22 cellular contexts compared by ENCODE assay signal in genomic region chr6:42735976-42736375, GRCh38. TPM values are rescaled to one million over a fixed set of nuclear protein-coding genes. Genes with fewer than 3 reads are reported as not detected.
DNase-seq lines count a peak whose midpoint lies in the region; ATAC-seq and TF ChIP-seq lines count a peak whose summit lies in the region.
"Had no signal": no experiment of that assay in that cellular context is flagged by ENCODE, and none has a peak within 500 bp of the region (broad histone marks: within the 10 kb centered on the region; RNA-seq: fewer than 3 reads in every experiment).

No MANE protein-coding gene starts in this region.

- H3K4me3 Mint-ChIP-seq in activated naive CD4-positive, alpha-beta T cell treated with anti-CD3 and anti-CD28 coated beads, Interleukin-2, amount 50 U/mL, for 24 hours = no peak overlapping the region
- H3K4me3 Mint-ChIP-seq in T-cell = no peak overlapping the region
- H3K4me3 Mint-ChIP-seq: B cell; CD4-positive, alpha-beta T cell had no signal

- TF ChIP-seq CTCF in GM10266 (IDR thresholded peaks at IDR 0.05; ENCODE audit: control insufficient read depth, insufficient read depth, low read depth, missing control alignments) = no peak

- H3K36me3 Mint-ChIP-seq in activated naive CD4-positive, alpha-beta T cell treated with anti-CD3 and anti-CD28 coated beads, Interleukin-2, amount 50 U/mL, for 24 hours = no peaks in the 10 kb centered on the region
- no peaks in the 10 kb centered on the region for H3K36me3 Mint-ChIP-seq in activated naive CD4-positive, alpha-beta T cell treated with anti-CD3 and anti-CD28 coated beads, Interleukin-2, amount 50 U/mL, for 72 hours
- no peaks in the 10 kb centered on the region for H3K36me3 Mint-ChIP-seq in T-cell

- ATAC-seq in activated naive CD4-positive, alpha-beta T cell treated with anti-CD3 and anti-CD28 coated beads, Interleukin-2, amount 50 U/mL, for 72 hours = no peak
- no peak for ATAC-seq in T-cell (replicated peaks in 1 of 4)

- no peaks in the 10 kb centered on the region for H3K4me1 Mint-ChIP-seq in activated naive CD4-positive, alpha-beta T cell treated with anti-CD3 and anti-CD28 coated beads, Interleukin-2, amount 50 U/mL, for 24 hours
- peaks cover 0 to 2% (median 0%) of the 10 kb centered on the region in 3 donors for H3K4me1 Mint-ChIP-seq in T-cell
- H3K4me1 Mint-ChIP-seq: B cell had no signal

- H3K9me3 Mint-ChIP-seq in activated naive CD4-positive, alpha-beta T cell treated with anti-CD3 and anti-CD28 coated beads, Interleukin-2, amount 50 U/mL, for 24 hours = no peaks in the 10 kb centered on the region
- no peaks in the 10 kb centered on the region for H3K9me3 Mint-ChIP-seq in activated naive CD4-positive, alpha-beta T cell treated with anti-CD3 and anti-CD28 coated beads, Interleukin-2, amount 50 U/mL, for 72 hours
- no peaks in the 10 kb centered on the region for H3K9me3 Mint-ChIP-seq in T-cell

- POLR2A ChIA-PET in T-cell (lab: Charles Lee) = no interaction called here

- peak overlapping the region; percentile 12 for H3K27ac Mint-ChIP-seq in activated naive CD4-positive, alpha-beta T cell treated with anti-CD3 and anti-CD28 coated beads, Interleukin-2, amount 50 U/mL, for 24 hours
- no peak overlapping the region for H3K27ac Mint-ChIP-seq in activated naive CD4-positive, alpha-beta T cell treated with anti-CD3 and anti-CD28 coated beads, Interleukin-2, amount 50 U/mL, for 72 hours
- H3K27ac Mint-ChIP-seq in T-cell = no peak overlapping the region
- H3K27ac Mint-ChIP-seq: B cell; CD4-positive, alpha-beta T cell had no signal

- no peaks in the 10 kb centered on the region for H3K27me3 Mint-ChIP-seq in activated naive CD4-positive, alpha-beta T cell treated with anti-CD3 and anti-CD28 coated beads, Interleukin-2, amount 50 U/mL, for 24 hours
- no peaks in the 10 kb centered on the region for H3K27me3 Mint-ChIP-seq in T-cell
- H3K27me3 Mint-ChIP-seq: CD4-positive, alpha-beta T cell had no signal

- no peak overlapping the region for H3K27ac ChIP-seq in caudate nucleus (ENCODE audit: low read depth, low read length)
- H3K27ac ChIP-seq: 22Rv1, RWPE1 had no signal

- no peak for DNase-seq in activated naive CD4-positive, alpha-beta T cell treated with anti-CD3 and anti-CD28 coated beads, Interleukin-2, amount 50 U/mL, for 72 hours (ENCODE audit: low spot score in 2 of 2)
- DNase-seq in SK-MEL-5 (ENCODE audit: low read depth, low spot score) = peak; percentile 21
- DNase-seq in kidney tubule cell (ENCODE audit: low spot score) = peak; percentile 81
- DNase-seq in caudate nucleus (lab: John Stamatoyannopoulos, UW) = no peak
- DNase-seq in SW480 (ENCODE audit: low spot score) = no peak
- no peak for DNase-seq in GM10266 (ENCODE audit: extremely low spot score)
- DNase-seq in T-cell = no peak
- DNase-seq: Caco-2; CD4-positive, alpha-beta T cell; DMS53; EL; KBM-7; NCI-H1105; NCI-H2081 treated with DMSO at 0.1 percent for 48 hours; NCI-H510A; NCI-H774; SIG-M5 had no signal

- in situ Hi-C loops in SK-MEL-5 (cut with HindIII; ENCODE audit: low pct_unique_long_range_greater_than_20kb, low sequenced_read_pairs) = no loop called here

- CTCF ChIA-PET in T-cell (lab: Charles Lee) = no interaction called here

RNA-seq across cellular contexts. Expression of gene TBCC, which starts 9.9 kb away (rescaled TPM):
- total RNA-seq in activated naive CD4-positive, alpha-beta T cell treated with anti-CD3 and anti-CD28 coated beads, Interleukin-2, amount 50 U/mL, for 72 hours = 10 to 100 TPM; 14.2 to 19.5 TPM
- 35.2 and 37.9 TPM in 2 replicates for total RNA-seq in SK-MEL-5 (2014; rRNA removed; shearing (Covaris generic))
- 24.2 and 29.9 TPM in 2 replicates for polyA plus RNA-seq in SK-MEL-5 (2015; cell fraction: cytosol; rRNA removed)
- 17.9 and 28.5 TPM in 2 replicates for polyA plus RNA-seq in SK-MEL-5 (2015; cell fraction: nucleus; rRNA removed)
- 10 to 100 TPM; 56.5 to 74.8 (median 59.4) TPM for total RNA-seq in T-cell

RNA-seq across cellular contexts. Expression of gene PRPH2, which starts 13.6 kb away (rescaled TPM):
- total RNA-seq in activated naive CD4-positive, alpha-beta T cell treated with anti-CD3 and anti-CD28 coated beads, Interleukin-2, amount 50 U/mL, for 72 hours = not detected
- not detected in 2 replicates for total RNA-seq in SK-MEL-5 (2014; rRNA removed; shearing (Covaris generic))
- polyA plus RNA-seq in SK-MEL-5 (2015; cell fraction: cytosol; rRNA removed) = not detected in 2 replicates
- polyA plus RNA-seq in SK-MEL-5 (2015; cell fraction: nucleus; rRNA removed) = not detected in 2 replicates
- total RNA-seq in T-cell = under 1 TPM in 2 of 5 donors, not detected in 3; 0.12 to 0.13 TPM
- total RNA-seq: Caco-2, H4 had no signal

RNA-seq across cellular contexts. Expression of gene BICRAL, which starts 45.9 kb away (rescaled TPM):
- total RNA-seq in activated naive CD4-positive, alpha-beta T cell treated with anti-CD3 and anti-CD28 coated beads, Interleukin-2, amount 50 U/mL, for 72 hours = 10 to 100 TPM; 12.4 to 15.0 TPM
- total RNA-seq in SK-MEL-5 (2014; rRNA removed; shearing (Covaris generic)) = 5.2 and 5.6 TPM in 2 replicates
- polyA plus RNA-seq in SK-MEL-5 (2015; cell fraction: cytosol; rRNA removed) = 7.0 and 10.3 TPM in 2 replicates
- 9.2 and 10.0 TPM in 2 replicates for polyA plus RNA-seq in SK-MEL-5 (2015; cell fraction: nucleus; rRNA removed)
- 10 to 100 TPM; 33.1 to 39.5 (median 33.6) TPM for total RNA-seq in T-cell

Comparison
In these comparisons a context has a peak if more than half of its experiments do, and no peak if none do; other contexts are left out.
1. DNase-seq: peak in SK-MEL-5 (single experiment) and kidney tubule cell (single experiment); none in activated naive CD4-positive, alpha-beta T cell treated with anti-CD3 and anti-CD28 coated beads, Interleukin-2, amount 50 U/mL, for 72 hours (0 of 2), caudate nucleus (0 of 61), SW480 (single experiment), GM10266 (single experiment) and T-cell (0 of 34).